8 cellular contexts compared by ENCODE assay signal in the genomic region with DNA sequence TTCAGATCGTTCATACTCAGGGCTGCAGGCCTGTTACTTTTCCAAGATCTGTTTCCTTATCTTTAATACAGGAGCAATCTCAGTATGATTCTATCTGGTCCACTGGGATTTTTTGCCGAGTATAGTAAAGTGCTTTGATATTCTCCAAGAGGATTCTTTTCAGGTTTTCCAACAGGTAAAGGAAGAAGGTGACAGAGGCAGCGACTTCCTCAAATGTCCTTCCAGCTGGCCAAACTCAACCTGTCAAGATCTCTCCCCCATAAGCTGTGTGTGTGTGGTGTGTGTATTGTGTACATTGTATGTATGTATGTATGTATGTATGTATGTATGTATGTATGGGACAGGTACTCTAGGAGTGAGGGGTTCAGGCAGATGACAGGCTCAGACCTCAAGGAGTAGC. TPM values are rescaled to one million over a fixed set of nuclear protein-coding genes. Genes with fewer than 3 reads are reported as not detected.
DNase-seq lines count a peak whose midpoint lies in the region; ATAC-seq and TF ChIP-seq lines count a peak whose summit lies in the region.

No MANE protein-coding gene starts in this region.

- TF ChIP-seq POLR2A in prostate gland (IDR thresholded peaks at IDR 0.05) = no peak

- H2AFZ ChIP-seq in fibroblast of lung (ENCODE audit: low read length) = no peak overlapping the region

- peaks cover 27% of the 10 kb centered on the region for H3K36me3 ChIP-seq in SJSA1
- no peaks in the 10 kb centered on the region for H3K36me3 ChIP-seq in fibroblast of lung (ENCODE audit: control insufficient read depth, insufficient read depth, low read length)
- H3K36me3 ChIP-seq in prostate gland = no peaks in the 10 kb centered on the region

- no peak for ATAC-seq in GM19455 (IDR thresholded peaks at IDR 0.05; ENCODE audit: unreplicated experiment)
- no peak for ATAC-seq in HG03135 (IDR thresholded peaks at IDR 0.05; ENCODE audit: unreplicated experiment)
- ATAC-seq in HG02938 (IDR thresholded peaks at IDR 0.05; ENCODE audit: unreplicated experiment) = no peak

- peak overlapping the region; percentile 74 for H3K4me3 ChIP-seq in GM08714 (ENCODE audit: low read length)
- peak overlapping the region; percentile 54 for H3K4me3 ChIP-seq in SJSA1
- H3K4me3 ChIP-seq in fibroblast of lung (replicated peaks in 1 of 4; ENCODE audit: control extremely low read depth in 1 of 4, insufficient read depth in 1 of 4, low read depth in 3 of 4, low read length in 4 of 4) = peak overlapping the region; percentile 79 to 96 (median 85)
- peak overlapping the region; percentile 47 to 60 for H3K4me3 ChIP-seq in prostate gland

- DNase-seq in SJSA1 (ENCODE audit: low read depth in 1 of 2, low spot score in 2 of 2) (no peak), fibroblast of lung (ENCODE audit: low read depth in 2 of 2) (no peak), prostate gland (ENCODE audit: low spot score) (no peak), head of caudate nucleus (no peak)

- H3K9me3 ChIP-seq in SJSA1 (replicated peaks) (no peaks in the 10 kb centered on the region; the same call in 1 of the 2 replicates), fibroblast of lung (ENCODE audit: control insufficient read depth, insufficient read depth, low read depth, low read length) (no peaks in the 10 kb centered on the region), prostate gland (no peaks in the 10 kb centered on the region)

- H3K4me2 ChIP-seq in fibroblast of lung (ENCODE audit: extremely low read depth, insufficient read depth, low read length) = peak overlapping the region; percentile 91

- no peak for TF ChIP-seq CTCF in fibroblast of lung (conservative IDR thresholded peaks at IDR 0.05 in 1 of 2, IDR thresholded peaks at IDR 0.05 in 1 of 2; ENCODE audit: low read depth in 1 of 2, low read length in 2 of 2)
- no peak for TF ChIP-seq CTCF in prostate gland (IDR thresholded peaks at IDR 0.05)

- no peaks in the 10 kb centered on the region for H3K27me3 ChIP-seq in SJSA1 (replicated peaks)
- no peaks in the 10 kb centered on the region for H3K27me3 ChIP-seq in fibroblast of lung (ENCODE audit: control insufficient read depth, insufficient read depth, low read length)
- no peaks in the 10 kb centered on the region for H3K27me3 ChIP-seq in prostate gland (replicated peaks; ENCODE audit: insufficient read depth)

- H4K20me1 ChIP-seq in fibroblast of lung (ENCODE audit: control insufficient read depth, extremely low read depth, insufficient read depth, low read length) = no peaks in the 10 kb centered on the region

- H3K27ac ChIP-seq in SJSA1 (no peak overlapping the region), fibroblast of lung (ENCODE audit: insufficient read depth, low read length) (no peak overlapping the region), prostate gland (peak overlapping the region in 1 of 2 donors; percentile 90)

- peaks cover 14% of the 10 kb centered on the region for H3K79me2 ChIP-seq in fibroblast of lung (ENCODE audit: control insufficient read depth, insufficient read depth, low read length)

- WGBS in prostate gland = 7% methylated on average over 3 of the region's 3 CpGs

- H3K4me1 ChIP-seq in SJSA1 (replicated peaks) = peaks cover 11% of the 10 kb centered on the region
- H3K4me1 ChIP-seq in fibroblast of lung (ENCODE audit: control insufficient read depth, extremely low read depth, insufficient read depth, low read length) = peaks cover 3% of the 10 kb centered on the region
- H3K4me1 ChIP-seq in prostate gland (replicated peaks) = no peaks in the 10 kb centered on the region

- no peak overlapping the region for H3K9ac ChIP-seq in fibroblast of lung (ENCODE audit: insufficient read depth, low read length)

- intact Hi-C loops in prostate gland (cut with DNase I) = loop anchor here (2.0 kb wide), 1 partner anchor 31 kb away; a partner anchor contains a TSS
- intact Hi-C loops in head of caudate nucleus (cut with DNase I) = no loop called here

RNA-seq across cellular contexts. Expression of a gene that starts 1.1 kb away (rescaled TPM):
- total RNA-seq in SJSA1 (2014; rRNA removed; shearing (Covaris generic)) = 49.8 and 99.3 TPM in 2 replicates
- total RNA-seq in fibroblast of lung (110 and 123 TPM in 2 replicates), prostate gland (100 to 1,000 TPM in 1 of 2 donors, 10 to 100 TPM in 1; 49.7 to 132 TPM)
- 110 and 120 TPM in 2 replicates for polyA plus RNA-seq in fibroblast of lung
- 127 and 150 TPM in 2 replicates for polyA plus RNA-seq in fibroblast of lung (2012)
- 136 and 170 TPM in 2 replicates for polyA minus RNA-seq in fibroblast of lung (ENCODE audit: low replicate concordance)

RNA-seq across cellular contexts. Expression of a gene that starts 30.0 kb away (rescaled TPM):
- 661 and 828 TPM in 2 replicates for total RNA-seq in SJSA1 (2014; rRNA removed; shearing (Covaris generic))
- 336 and 420 TPM in 2 replicates for total RNA-seq in fibroblast of lung
- 721 and 789 TPM in 2 replicates for polyA plus RNA-seq in fibroblast of lung
- polyA plus RNA-seq in fibroblast of lung (2012) = 731 and 776 TPM in 2 replicates
- 81.9 and 122 TPM in 2 replicates for polyA minus RNA-seq in fibroblast of lung (ENCODE audit: low replicate concordance)
- 100 to 1,000 TPM; 210 to 335 TPM for total RNA-seq in prostate gland

RNA-seq across cellular contexts. Expression of a gene that starts 32.2 kb away (rescaled TPM):
- 141 and 151 TPM in 2 replicates for total RNA-seq in SJSA1 (2014; rRNA removed; shearing (Covaris generic))
- total RNA-seq in fibroblast of lung = 30.9 and 37.2 TPM in 2 replicates
- polyA plus RNA-seq in fibroblast of lung = 54.1 and 86.1 TPM in 2 replicates
- polyA plus RNA-seq in fibroblast of lung (2012) = 53.7 and 90.6 TPM in 2 replicates
- 5.7 and 12.1 TPM in 2 replicates for polyA minus RNA-seq in fibroblast of lung (ENCODE audit: low replicate concordance)
- 100 to 1,000 TPM in 1 of 2 donors, 10 to 100 TPM in 1; 66.5 to 115 TPM for total RNA-seq in prostate gland

RNA-seq across cellular contexts. Expression of a gene that starts 51.6 kb away (rescaled TPM):
- total RNA-seq in SJSA1 (2014; rRNA removed; shearing (Covaris generic)) = 2.3 and 4.9 TPM in 2 replicates
- total RNA-seq in fibroblast of lung (2.3 and 2.6 TPM in 2 replicates), prostate gland (1 to 10 TPM; 5.2 to 6.7 TPM)
- 4.2 and 5.9 TPM in 2 replicates for polyA plus RNA-seq in fibroblast of lung
- polyA plus RNA-seq in fibroblast of lung (2012) = 4.3 and 8.3 TPM in 2 replicates
- polyA minus RNA-seq in fibroblast of lung (ENCODE audit: low replicate concordance) = 16.9 and 28.9 TPM in 2 replicates

RNA-seq across cellular contexts. Expression of a gene that starts 51.8 kb away (rescaled TPM):
- 1.9 and 2.3 TPM in 2 replicates for total RNA-seq in SJSA1 (2014; rRNA removed; shearing (Covaris generic))
- total RNA-seq in fibroblast of lung (1.0 and 1.2 TPM in 2 replicates), prostate gland (1 to 10 TPM; 1.6 to 1.7 TPM)
- polyA plus RNA-seq in fibroblast of lung = 0.85 and 1.6 TPM in 2 replicates
- 0.83 and 1.0 TPM in 2 replicates for polyA plus RNA-seq in fibroblast of lung (2012)
- polyA minus RNA-seq in fibroblast of lung (ENCODE audit: low replicate concordance) = 3.4 TPM in 1 of 2 replicates, not detected in the other
